32 cellular contexts compared by ENCODE assay signal in genomic region chr15:36506733-36507356, GRCh38.
A peak's percentile ranks its signal among the peaks of the same experiment; 100 is the strongest.
DNase-seq lines count a peak whose midpoint lies in the region; TF ChIP-seq lines count a peak whose summit lies in the region.
"Had no signal": no experiment of that assay in that cellular context is flagged by ENCODE, and none has a peak within 500 bp of the region (broad histone marks: within the 10 kb centered on the region; RNA-seq: fewer than 3 reads in every experiment).

No MANE protein-coding gene starts in this region.

- intact Hi-C loops in PC-9 (cut with micrococcal nuclease; ENCODE audit: unreplicated experiment): loop anchor here (10.0 kb wide), 4 partner anchors 752 to 1378 kb away; no protein-coding TSS in a partner anchor

- H3K27ac ChIP-seq in hepatocyte (peak overlapping the region; percentile 18), PC-9 (no peak overlapping the region)
- H3K27ac ChIP-seq: BLaER1, body of pancreas, esophagus muscularis mucosa, GM23248, lower lobe of right lung, tibial artery had no signal

- no peak overlapping the region for H3K4me3 Mint-ChIP-seq in progenitor cell of endocrine pancreas (ENCODE audit: low read depth)
- H3K4me3 Mint-ChIP-seq: activated CD4-positive, alpha-beta memory T cell treated with anti-CD3 and anti-CD28 coated beads, Interleukin-2, amount 10 ng/mL, durations not matched to agents 7 days and 5 days; activated naive CD4-positive, alpha-beta T cell treated with anti-CD3 and anti-CD28 coated beads for 36 hours; natural killer cell had no signal

- CTCF ChIA-PET in PC-9 (lab: Charles Lee): no interaction called here

- no peaks in the 10 kb centered on the region for H3K27me3 Mint-ChIP-seq in progenitor cell of endocrine pancreas

- POLR2A ChIA-PET in PC-9 (lab: Charles Lee; ENCODE audit: unreplicated experiment): no interaction called here

- H3F3A ChIP-seq in PC-9 (ENCODE audit: insufficient read depth, low read depth): no peaks in the 10 kb centered on the region

- TF ChIP-seq CTCF in hepatocyte (IDR thresholded peaks at IDR 0.05; ENCODE audit: poor library complexity): no peak
- TF ChIP-seq CTCF in progenitor cell of endocrine pancreas (IDR thresholded peaks at IDR 0.05; ENCODE audit: unreplicated experiment): no peak
- TF ChIP-seq CTCF in PC-9 (conservative IDR thresholded peaks at IDR 0.05): no peak

- H3K9me3 ChIP-seq in hepatocyte (ENCODE audit: low read depth) (no peaks in the 10 kb centered on the region), PC-9 (ENCODE audit: insufficient read depth, low read depth) (no peaks in the 10 kb centered on the region)
- H3K9me3 ChIP-seq: BLaER1, body of pancreas, esophagus muscularis mucosa, lower lobe of right lung, tibial artery had no signal

- H3K4me3 ChIP-seq in hepatocyte: no peak overlapping the region
- H3K4me3 ChIP-seq in PC-9: no peak overlapping the region
- H3K4me3 ChIP-seq: BLaER1, body of pancreas, esophagus muscularis mucosa, GM23248, K562, lower lobe of right lung, tibial artery had no signal

- H3K27me3 ChIP-seq in hepatocyte (no peaks in the 10 kb centered on the region), PC-9 (ENCODE audit: insufficient read depth, low read depth) (no peaks in the 10 kb centered on the region)
- H3K27me3 ChIP-seq: BLaER1, body of pancreas, esophagus muscularis mucosa, tibial artery had no signal

- H3K27ac Mint-ChIP-seq in progenitor cell of endocrine pancreas: peak overlapping the region; percentile 14
- H3K27ac Mint-ChIP-seq: activated CD4-positive, alpha-beta memory T cell treated with anti-CD3 and anti-CD28 coated beads, Interleukin-2, amount 10 ng/mL, durations not matched to agents 7 days and 5 days; activated naive CD4-positive, alpha-beta T cell treated with anti-CD3 and anti-CD28 coated beads for 36 hours; natural killer cell had no signal

- DNase-seq in HT-29 (ENCODE audit: low spot score): peak; percentile 64
- DNase-seq in NCI-H2081 treated with DMSO at 0.1 percent for 48 hours (lab: John Stamatoyannopoulos, UW): peak; percentile 57
- DNase-seq in hepatocyte (ENCODE audit: low spot score): no peak
- no peak for DNase-seq in progenitor cell of endocrine pancreas (ENCODE audit: low spot score, unreplicated experiment)
- no peak for DNase-seq in T-helper 9 cell
- no peak for DNase-seq in NCI-H2107 treated with DMSO at 0.1 percent for 48 hours (lab: John Stamatoyannopoulos, UW; ENCODE audit: unreplicated experiment)
- no peak for DNase-seq in PC-9
- DNase-seq: activated CD4-positive, alpha-beta memory T cell treated with anti-CD3 and anti-CD28 coated beads, Interleukin-2, amount 10 ng/mL, durations not matched to agents 7 days and 5 days; activated CD4-positive, alpha-beta T cell treated with anti-CD3 and anti-CD28 coated beads for 1 hour; activated CD8-positive, alpha-beta memory T cell treated with anti-CD3 and anti-CD28 coated beads, Interleukin-2, amount 50 U/mL, for 48 hours; activated naive CD4-positive, alpha-beta T cell treated with anti-CD3 and anti-CD28 coated beads for 36 hours; dermis blood vessel endothelial cell; DND-41; foreskin fibroblast; GF-D8; GM23248; head of caudate nucleus; lower lobe of right lung; natural killer cell; NCI-H1092 treated with DMSO at 0.1 percent for 48 hours; NCI-H345; NK-92 treated with Interleukin-12 subunit alpha and Interleukin-12 subunit beta, amount 100 ng/mL, for 24 hours; nucleus accumbens; PC-3; stimulated activated CD4-positive, alpha-beta T cell treated with anti-CD3 and anti-CD28 coated beads, Interleukin-15, amount 100 ng/mL, for 24 hours; stimulated activated CD4-positive, alpha-beta T cell treated with anti-CD3 and anti-CD28 coated beads, Interleukin-4, amount 100 ng/mL, for 4 hours; T-helper 2 cell; tibial artery had no signal

- WGBS in hepatocyte (ENCODE audit: low lambda C conversion rate, missing lambda C conversion rate): 55% methylated on average over 3 of the region's 3 CpGs

- H4K20me1 ChIP-seq in hepatocyte (ENCODE audit: insufficient read depth, poor library complexity, severe bottlenecking) (no peaks in the 10 kb centered on the region), PC-9 (ENCODE audit: insufficient read depth) (no peaks in the 10 kb centered on the region)
- H4K20me1 ChIP-seq: BLaER1 had no signal

- no TSS peak for BruUV-seq in PC-9 (replicated peaks; lab: Mats Ljungman, UMichigan)

- no peaks in the 10 kb centered on the region for H3K36me3 ChIP-seq in hepatocyte (replicated peaks; ENCODE audit: insufficient read depth, low read depth)
- no peaks in the 10 kb centered on the region for H3K36me3 ChIP-seq in PC-9 (ENCODE audit: low read depth)
- H3K36me3 ChIP-seq: BLaER1, esophagus muscularis mucosa, lower lobe of right lung, tibial artery had no signal

- H2AFZ ChIP-seq in hepatocyte (no peak overlapping the region), PC-9 (no peak overlapping the region)
- H2AFZ ChIP-seq: GM23248 had no signal

- H3K9me2 ChIP-seq in hepatocyte (replicated peaks; ENCODE audit: insufficient read depth) (no peaks in the 10 kb centered on the region), PC-9 (ENCODE audit: insufficient read depth) (no peaks in the 10 kb centered on the region)

- H3K4me1 Mint-ChIP-seq in progenitor cell of endocrine pancreas (ENCODE audit: low read depth): peaks cover 50% of the 10 kb centered on the region
- H3K4me1 Mint-ChIP-seq: activated CD4-positive, alpha-beta memory T cell treated with anti-CD3 and anti-CD28 coated beads, Interleukin-2, amount 10 ng/mL, durations not matched to agents 7 days and 5 days; natural killer cell had no signal

- no peak overlapping the region for H3K4me2 ChIP-seq in hepatocyte
- no peak overlapping the region for H3K4me2 ChIP-seq in PC-9
- H3K4me2 ChIP-seq: BLaER1 had no signal

- no peaks in the 10 kb centered on the region for H3K36me3 Mint-ChIP-seq in progenitor cell of endocrine pancreas (ENCODE audit: insufficient read depth)
- H3K36me3 Mint-ChIP-seq: natural killer cell had no signal

- H3K9me3 Mint-ChIP-seq in progenitor cell of endocrine pancreas (ENCODE audit: low read depth): no peaks in the 10 kb centered on the region
- H3K9me3 Mint-ChIP-seq: activated CD4-positive, alpha-beta memory T cell treated with anti-CD3 and anti-CD28 coated beads, Interleukin-2, amount 10 ng/mL, durations not matched to agents 7 days and 5 days; activated naive CD4-positive, alpha-beta T cell treated with anti-CD3 and anti-CD28 coated beads for 36 hours had no signal

- H3K79me2 ChIP-seq in hepatocyte (no peaks in the 10 kb centered on the region), PC-9 (ENCODE audit: low read depth) (no peaks in the 10 kb centered on the region)

- H3K4me1 ChIP-seq in hepatocyte (ENCODE audit: insufficient read depth) (peaks cover 9% of the 10 kb centered on the region), PC-9 (replicated peaks; ENCODE audit: insufficient read depth) (no peaks in the 10 kb centered on the region)
- H3K4me1 ChIP-seq: BLaER1, lower lobe of right lung, tibial artery had no signal

Comparison
In these comparisons a context has a peak if more than half of its experiments do, and no peak if none do; other contexts are left out.
1. DNase-seq: peak in HT-29 (single experiment) and NCI-H2081 treated with DMSO at 0.1 percent for 48 hours (single experiment); none in hepatocyte (single experiment), progenitor cell of endocrine pancreas (single experiment), T-helper 9 cell (single experiment), NCI-H2107 treated with DMSO at 0.1 percent for 48 hours (single experiment) and PC-9 (0 of 2).